Comparison of ENCODE assay signal across 11 cellular contexts in genomic region chr6:112235956-112236355, GRCh38. TPM values are rescaled to one million over a fixed set of nuclear protein-coding genes. Genes with fewer than 3 reads are reported as not detected.
DNase-seq lines count a peak whose midpoint lies in the region; ATAC-seq and TF ChIP-seq lines count a peak whose summit lies in the region.
"Had no signal": no experiment of that assay in that cellular context is flagged by ENCODE, and none has a peak within 500 bp of the region (broad histone marks: within the 10 kb centered on the region; RNA-seq: fewer than 3 reads in every experiment).

No MANE protein-coding gene starts in this region.

- no peak overlapping the region for H3K4me3 Mint-ChIP-seq in MCF 10A (ENCODE audit: unreplicated experiment)
- no peak overlapping the region for H3K4me3 Mint-ChIP-seq in naive thymus-derived CD8-positive, alpha-beta T cell
- no peak overlapping the region for H3K4me3 Mint-ChIP-seq in type B pancreatic cell
- H3K4me3 Mint-ChIP-seq: nephron had no signal

- H3K27me3 ChIP-seq in breast epithelium: no peaks in the 10 kb centered on the region
- no peaks in the 10 kb centered on the region for H3K27me3 ChIP-seq in left lung
- H3K27me3 ChIP-seq in thyroid gland: no peaks in the 10 kb centered on the region

- H3K4me1 Mint-ChIP-seq in MCF 10A (ENCODE audit: insufficient read depth, unreplicated experiment) (peaks cover 19% of the 10 kb centered on the region), type B pancreatic cell (ENCODE audit: unreplicated experiment) (peaks cover 22% of the 10 kb centered on the region)
- H3K4me1 Mint-ChIP-seq in naive thymus-derived CD8-positive, alpha-beta T cell: no peaks in the 10 kb centered on the region

- TF ChIP-seq CTCF in MCF 10A (IDR thresholded peaks at IDR 0.05; ENCODE audit: unreplicated experiment): no peak
- no peak for TF ChIP-seq CTCF in breast epithelium (IDR thresholded peaks at IDR 0.05)
- no peak for TF ChIP-seq CTCF in left lung (IDR thresholded peaks at IDR 0.05)
- no peak for TF ChIP-seq CTCF in thyroid gland (IDR thresholded peaks at IDR 0.05)
- no peak for TF ChIP-seq CTCF in type B pancreatic cell (conservative IDR thresholded peaks at IDR 0.05)

- H3K9me3 ChIP-seq in breast epithelium: no peaks in the 10 kb centered on the region
- no peaks in the 10 kb centered on the region for H3K9me3 ChIP-seq in left lung
- H3K9me3 ChIP-seq in thyroid gland: no peaks in the 10 kb centered on the region

- H3K27me3 Mint-ChIP-seq in MCF 10A (ENCODE audit: insufficient read depth, unreplicated experiment) (no peaks in the 10 kb centered on the region), type B pancreatic cell (peaks cover 26% of the 10 kb centered on the region)
- peaks cover 0 to 21% (median 8%) of the 10 kb centered on the region in 5 donors for H3K27me3 Mint-ChIP-seq in naive thymus-derived CD8-positive, alpha-beta T cell

- 78 to 84% methylated on average over 5 of the region's 5 CpGs for WGBS in thyroid gland, 2 donors

- BruUV-seq in MCF 10A (replicated peaks; lab: Mats Ljungman, UMichigan): no TSS peak

- peak; percentile 47 for DNase-seq in MCF 10A (ENCODE audit: unreplicated experiment)
- DNase-seq in breast epithelium (ENCODE audit: low spot score in 2 of 2): no peak
- peak; percentile 26 for DNase-seq in activated T-helper 9 cell treated with anti-CD3 and anti-CD28 coated beads, Interleukin-2, amount 50 U/mL, for 16 hours (ENCODE audit: low read depth)
- DNase-seq in left lung: no peak
- DNase-seq in thyroid gland: no peak
- no peak for DNase-seq in naive thymus-derived CD8-positive, alpha-beta T cell
- DNase-seq in type B pancreatic cell (ENCODE audit: extremely low spot score, unreplicated experiment): no peak
- DNase-seq: NCI-H524 treated with DMSO at 0.1 percent for 48 hours had no signal

- H3K4me3 ChIP-seq in breast epithelium (no peak overlapping the region), left lung (no peak overlapping the region), thyroid gland (replicated peaks in 1 of 3) (no peak overlapping the region)

- H3K27ac ChIP-seq in breast epithelium (peak overlapping the region in 1 of 2 donors; percentile 27), left lung (peak overlapping the region in 1 of 2 donors; percentile 58), thyroid gland (peak overlapping the region in 2 of 3 donors; percentile 60 to 70)

- H3K9me3 Mint-ChIP-seq in MCF 10A (ENCODE audit: unreplicated experiment) (no peaks in the 10 kb centered on the region), type B pancreatic cell (no peaks in the 10 kb centered on the region)
- H3K9me3 Mint-ChIP-seq in naive thymus-derived CD8-positive, alpha-beta T cell: no peaks in the 10 kb centered on the region
- H3K9me3 Mint-ChIP-seq: nephron had no signal

- POLR2A ChIA-PET in MCF 10A (lab: Yijun Ruan, JAX): interaction anchor here (0.9 kb wide), 1 partner anchor 62 kb away, joined by 3 read pairs; no protein-coding TSS in a partner anchor
- POLR2A ChIA-PET in naive thymus-derived CD8-positive, alpha-beta T cell (lab: Charles Lee): no interaction called here

- no peaks in the 10 kb centered on the region for H3K4me1 ChIP-seq in breast epithelium
- H3K4me1 ChIP-seq in left lung: peaks cover 0 to 12% of the 10 kb centered on the region in 2 donors
- peaks cover 0 to 4% of the 10 kb centered on the region in 2 donors for H3K4me1 ChIP-seq in thyroid gland

- intact Hi-C loops in MCF 10A (cut with micrococcal nuclease): no loop called here
- intact Hi-C loops in breast epithelium (cut with DNase I; ENCODE audit: low total_unique reads): no loop called here
- intact Hi-C loops in left lung (cut with DNase I): no loop called here
- intact Hi-C loops in thyroid gland (cut with DNase I): no loop called here

- H3K36me3 ChIP-seq in breast epithelium: no peaks in the 10 kb centered on the region
- H3K36me3 ChIP-seq in left lung: no peaks in the 10 kb centered on the region
- H3K36me3 ChIP-seq in thyroid gland: no peaks in the 10 kb centered on the region

- no peak for TF ChIP-seq POLR2A in breast epithelium (IDR thresholded peaks at IDR 0.05)
- TF ChIP-seq POLR2A in thyroid gland (IDR thresholded peaks at IDR 0.05): no peak

- ATAC-seq in left lung (peak; percentile 16), GM21390 (IDR thresholded peaks at IDR 0.05; ENCODE audit: unreplicated experiment) (no peak)
- no peak for ATAC-seq in naive thymus-derived CD8-positive, alpha-beta T cell
- ATAC-seq: HCT116 had no signal

- CTCF ChIA-PET in MCF 10A (lab: Yijun Ruan, JAX): interaction anchor here (0.5 to 1.1 kb wide), 3 partner anchors 17 to 521 kb away, joined by 3 read pairs; no protein-coding TSS in a partner anchor

- H3K36me3 Mint-ChIP-seq in MCF 10A (ENCODE audit: insufficient read depth, unreplicated experiment): no peaks in the 10 kb centered on the region
- H3K36me3 Mint-ChIP-seq in naive thymus-derived CD8-positive, alpha-beta T cell: no peaks in the 10 kb centered on the region
- H3K36me3 Mint-ChIP-seq in type B pancreatic cell: peaks cover 5% of the 10 kb centered on the region

- H3K27ac Mint-ChIP-seq in MCF 10A (ENCODE audit: low read depth, unreplicated experiment): no peak overlapping the region
- H3K27ac Mint-ChIP-seq in naive thymus-derived CD8-positive, alpha-beta T cell: no peak overlapping the region
- H3K27ac Mint-ChIP-seq in type B pancreatic cell: no peak overlapping the region

RNA-seq across cellular contexts. Expression of gene LAMA4, which starts 18.4 kb away (rescaled TPM):
- 0.72 TPM in 1 of 2 replicates, not detected in the other for total RNA-seq in MCF 10A (2022)
- total RNA-seq in breast epithelium: 100 to 1,000 TPM in 2 of 3 donors, 10 to 100 TPM in 1; 54.0 to 142 (median 129) TPM
- 100 to 1,000 TPM in 1 of 2 donors, 10 to 100 TPM in 1; 87.5 to 152 TPM for total RNA-seq in left lung
- total RNA-seq in thyroid gland: 10 to 100 TPM; 29.9 to 40.0 (median 35.3) TPM
- not detected for total RNA-seq in naive thymus-derived CD8-positive, alpha-beta T cell
- polyA plus RNA-seq in naive thymus-derived CD8-positive, alpha-beta T cell: not detected
- total RNA-seq in type B pancreatic cell (ENCODE audit: low replicate concordance): 3.8 and 44.8 TPM in 2 replicates

Comparison
In these comparisons a context has a peak if more than half of its experiments do, and no peak if none do; other contexts are left out.
1. DNase-seq: peak in MCF 10A (single experiment) and activated T-helper 9 cell treated with anti-CD3 and anti-CD28 coated beads, Interleukin-2, amount 50 U/mL, for 16 hours (single experiment); none in breast epithelium (0 of 2), left lung (0 of 2), thyroid gland (0 of 2), naive thymus-derived CD8-positive, alpha-beta T cell (0 of 10) and type B pancreatic cell (single experiment).